Comparison of ENCODE assay signal across 22 cellular contexts in genomic region chr16:3142770-3143169, GRCh38. TPM values are rescaled to one million over a fixed set of nuclear protein-coding genes. Genes with fewer than 3 reads are reported as not detected.
DNase-seq lines count a peak whose midpoint lies in the region; ATAC-seq, FAIRE-seq and TF ChIP-seq lines count a peak whose summit lies in the region.
"Had no signal": no experiment of that assay in that cellular context is flagged by ENCODE, and none has a peak within 500 bp of the region (broad histone marks: within the 10 kb centered on the region; RNA-seq: fewer than 3 reads in every experiment).

No MANE protein-coding gene starts in this region.

- no peak overlapping the region for H3K9ac ChIP-seq in HepG2 (ENCODE audit: insufficient read depth, low read depth, low read length)
- H3K9ac ChIP-seq: KMS-11 had no signal

- no peak for TF ChIP-seq POLR2A in right lobe of liver (IDR thresholded peaks at IDR 0.05)
- TF ChIP-seq POLR2A in HepG2 (IDR thresholded peaks at IDR 0.05; ENCODE audit: insufficient read depth in 1 of 2, low read depth in 2 of 2, low read length in 2 of 2), result no peak

- no peak overlapping the region for H2AFZ ChIP-seq in HepG2 (ENCODE audit: low read length)

- CTCF ChIA-PET in HepG2 (lab: Yijun Ruan, JAX; ENCODE audit: low intra/inter-chr PET ratio, low total read pairs), result no interaction called here

- H3K4me2 ChIP-seq in HepG2 (ENCODE audit: low read depth, low read length), result no peak overlapping the region
- H3K4me2 ChIP-seq: KMS-11 had no signal

- peak overlapping the region in 2 of 3 donors; percentile 92 to 98 for H3K27ac ChIP-seq in right lobe of liver
- no peak overlapping the region for H3K27ac ChIP-seq in HepG2 (ENCODE audit: extremely low read length, insufficient read depth, low read length)
- H3K27ac ChIP-seq in lower lobe of right lung, result no peak overlapping the region
- peak overlapping the region; percentile 96 for H3K27ac ChIP-seq in psoas muscle
- no peak overlapping the region for H3K27ac ChIP-seq in SJCRH30
- H3K27ac ChIP-seq: KMS-11, SJSA1 had no signal

- H3K27me3 ChIP-seq in right lobe of liver (no peaks in the 10 kb centered on the region), HepG2 (ENCODE audit: control insufficient read depth in 1 of 2, insufficient read depth in 2 of 2, low read length in 2 of 2) (peaks cover 0 to 12% of the 10 kb centered on the region in 2 experiments; a peak in 1 of 5 replicates), lower lobe of right lung (ENCODE audit: low read depth) (no peaks in the 10 kb centered on the region), psoas muscle (ENCODE audit: insufficient read depth in 3 of 3, low read length in 2 of 3) (no peaks in the 10 kb centered on the region), SJCRH30 (peaks cover 3% of the 10 kb centered on the region; the same call in 1 of the 2 replicates)
- H3K27me3 ChIP-seq: SJSA1 had no signal

- FAIRE-seq in HepG2 (lab: Jason Lieb, UNC), result no peak

- intact Hi-C loops in right lobe of liver (cut with DNase I), result no loop called here
- intact Hi-C loops in HepG2 (cut with micrococcal nuclease; ENCODE audit: unreplicated experiment), result no loop called here
- intact Hi-C loops in lower lobe of right lung (cut with DNase I), result no loop called here
- intact Hi-C loops in psoas muscle (cut with DNase I), result no loop called here

- WGBS in right lobe of liver (ENCODE audit: insufficient coverage, low coverage, low lambda C conversion rate, missing lambda C conversion rate), result 100% methylated on average over 1 of the region's 13 CpGs
- 94% methylated on average over 10 of the region's 13 CpGs for WGBS in HepG2 (ENCODE audit: low lambda C conversion rate)
- 30 to 48% (median 33%) methylated on average over 13 of the region's 13 CpGs for WGBS in psoas muscle, 3 donors

- no peak for ATAC-seq in right lobe of liver
- ATAC-seq in HepG2, result no peak
- ATAC-seq in lower lobe of right lung, result no peak
- ATAC-seq in psoas muscle, result peak; percentile 9 to 46 (median 24)

- in situ Hi-C loops in HepG2 (cut with HindIII; ENCODE audit: extremely low pct_ligation_motif_present, low pct_unique_long_range_greater_than_20kb), result no loop called here

- H4K20me1 ChIP-seq in HepG2 (ENCODE audit: insufficient read depth, low read length), result no peaks in the 10 kb centered on the region

- TF ChIP-seq RAD21 in HepG2 (CRISPR knock-in tag; IDR thresholded peaks at IDR 0.05), result no peak

- DNase-seq in right lobe of liver (no peak), HepG2 (ENCODE audit: low spot score) (no peak), lower lobe of right lung (peak; percentile 42), psoas muscle (peak; percentile 27 to 63), iPS-NIHi7 (ENCODE audit: extremely low spot score) (no peak), NCI-H2196 (lab: John Stamatoyannopoulos, UW; ENCODE audit: unreplicated experiment) (no peak), SJCRH30 (no peak)
- DNase-seq: CD4-positive, CD25-positive, alpha-beta regulatory T cell; COR-L47; DMS79 treated with DMSO at 0.1 percent for 48 hours; NCI-H1092 treated with DMSO at 0.1 percent for 48 hours; NCI-H1436 treated with DMSO at 0.1 percent for 48 hours; NCI-H1930; NCI-H2227 treated with DMSO at 0.1 percent for 48 hours; NCI-H510A; NCI-H748 treated with DMSO at 0.1 percent for 48 hours; SW 1271 had no signal

- no peak for TF ChIP-seq CTCF in right lobe of liver (IDR thresholded peaks at IDR 0.05)
- TF ChIP-seq CTCF in HepG2 (CRISPR knock-in tag; IDR thresholded peaks at IDR 0.05), result no peak
- TF ChIP-seq CTCF in lower lobe of right lung (IDR thresholded peaks at IDR 0.05), result no peak
- TF ChIP-seq CTCF in psoas muscle (IDR thresholded peaks at IDR 0.05), result no peak

- H3K9me3 ChIP-seq in right lobe of liver (no peaks in the 10 kb centered on the region), HepG2 (ENCODE audit: low read length) (no peaks in the 10 kb centered on the region), lower lobe of right lung (no peaks in the 10 kb centered on the region), psoas muscle (no peaks in the 10 kb centered on the region), SJCRH30 (replicated peaks) (no peaks in the 10 kb centered on the region)
- H3K9me3 ChIP-seq: SJSA1 had no signal

- POLR2A ChIA-PET in HepG2 (lab: Yijun Ruan, JAX), result no interaction called here

- H3K4me1 ChIP-seq in right lobe of liver (peaks cover 0 to 20% (median 7%) of the 10 kb centered on the region in 4 donors), HepG2 (ENCODE audit: insufficient read depth, low read length) (peaks cover 45% of the 10 kb centered on the region), lower lobe of right lung (no peaks in the 10 kb centered on the region), psoas muscle (peaks cover 26% of the 10 kb centered on the region), SJCRH30 (peaks cover 12% of the 10 kb centered on the region; the same call in 1 of the 2 replicates)
- H3K4me1 ChIP-seq: SJSA1 had no signal

- H3K4me3 ChIP-seq in right lobe of liver (no peak overlapping the region), HepG2 (replicated peaks in 1 of 3; ENCODE audit: insufficient read depth in 1 of 3, low read depth in 2 of 3, low read length in 3 of 3) (no peak overlapping the region), lower lobe of right lung (no peak overlapping the region), psoas muscle (peak overlapping the region; percentile 61), SJCRH30 (no peak overlapping the region)
- H3K4me3 ChIP-seq: SJSA1 had no signal

- peaks cover 0 to 6% (median 0%) of the 10 kb centered on the region in 4 donors for H3K36me3 ChIP-seq in right lobe of liver
- no peaks in the 10 kb centered on the region for H3K36me3 ChIP-seq in HepG2 (replicated peaks in 1 of 2; ENCODE audit: control insufficient read depth in 1 of 2, insufficient read depth in 2 of 2, low read length in 2 of 2)
- H3K36me3 ChIP-seq in lower lobe of right lung, result peaks cover 41% of the 10 kb centered on the region
- H3K36me3 ChIP-seq in psoas muscle (ENCODE audit: insufficient read depth in 1 of 2, low read depth in 1 of 2), result peaks cover 0 to 31% of the 10 kb centered on the region in 2 donors
- no peaks in the 10 kb centered on the region; the same call in 1 of the 2 replicates for H3K36me3 ChIP-seq in SJCRH30

- TF ChIP-seq EP300 in HepG2 (IDR thresholded peaks at IDR 0.05; ENCODE audit: low read depth in 2 of 2, low read length in 2 of 2), result no peak
- TF ChIP-seq EP300 in HepG2 (CRISPR knock-in tag; IDR thresholded peaks at IDR 0.05; ENCODE audit: borderline replicate concordance), result no peak

- no TSS peak for BruUV-seq in HepG2 (replicated peaks; lab: Mats Ljungman, UMichigan)

- no peaks in the 10 kb centered on the region for H3K79me2 ChIP-seq in HepG2 (ENCODE audit: insufficient read depth, low read length)

RNA-seq across cellular contexts. Expression of gene ZNF213, which starts 7.9 kb away (rescaled TPM):
- total RNA-seq in right lobe of liver (1 to 10 TPM; 1.3 to 4.4 (median 1.7) TPM), HepG2 (2016; rRNA removed; fragmentation: Illumina TruSeq; extraction: Trizol) (0.97 and 1.2 TPM in 2 replicates), lower lobe of right lung (10.2 TPM), psoas muscle (10 to 100 TPM in 1 of 4 donors, 1 to 10 TPM in 3; 8.1 to 11.6 (median 9.2) TPM)
- total RNA-seq in HepG2 (2016; cell fraction: cytosol; rRNA removed; fragmentation: Illumina TruSeq; extraction: Trizol; ENCODE audit: low read depth), result 0.51 and 0.71 TPM in 2 replicates
- 0.78 and 0.92 TPM in 2 replicates for total RNA-seq in HepG2 (2016; cell fraction: insoluble cytoplasmic fraction; rRNA removed; fragmentation: Illumina TruSeq; extraction: Trizol)
- total RNA-seq in HepG2 (2016; cell fraction: membrane; rRNA removed; fragmentation: Illumina TruSeq; extraction: Trizol), result 1.7 and 2.6 TPM in 2 replicates
- total RNA-seq in HepG2 (2016; cell fraction: nucleus; rRNA removed; fragmentation: Illumina TruSeq; extraction: Trizol), result 0.78 and 1.0 TPM in 2 replicates
- polyA plus RNA-seq in HepG2 (2011; rRNA removed) (0.59 and 0.77 TPM in 2 replicates), psoas muscle (10 to 100 TPM in 2 of 3 donors, 1 to 10 TPM in 1; 7.9 to 19.1 (median 18.9) TPM)
- polyA plus RNA-seq in HepG2 (2011; cell fraction: cytosol; rRNA removed), result 0.38 and 0.42 TPM in 2 replicates
- 1.5 and 1.7 TPM in 2 replicates for polyA plus RNA-seq in HepG2 (2011; cell fraction: nucleus; rRNA removed)
- polyA plus RNA-seq in HepG2 (2012), result 2.8 and 3.3 TPM in 2 replicates
- 1.4 and 1.9 TPM in 2 replicates for polyA plus RNA-seq in HepG2 (2016; cell fraction: cytosol; fragmentation: Illumina TruSeq; extraction: Trizol; ENCODE audit: low read depth)
- polyA plus RNA-seq in HepG2 (2016; cell fraction: insoluble cytoplasmic fraction; fragmentation: Illumina TruSeq; extraction: Trizol; ENCODE audit: low read depth), result 2.2 and 3.9 TPM in 2 replicates
- polyA plus RNA-seq in HepG2 (2016; cell fraction: membrane; fragmentation: Illumina TruSeq; extraction: Trizol; ENCODE audit: low read depth), result 3.0 and 3.5 TPM in 2 replicates
- 2.6 and 3.8 TPM in 2 replicates for polyA plus RNA-seq in HepG2 (2016; cell fraction: nucleus; fragmentation: Illumina TruSeq; extraction: Trizol; ENCODE audit: insufficient read depth, low read depth)
- polyA minus RNA-seq in HepG2 (2011; rRNA and poly(A)+ RNA removed; ENCODE audit: low replicate concordance), result 1.5 and 2.3 TPM in 2 replicates
- 2.1 and 2.5 TPM in 2 replicates for polyA minus RNA-seq in HepG2 (2011; cell fraction: cytosol; rRNA and poly(A)+ RNA removed)
- 0.26 and 0.50 TPM in 2 replicates for polyA minus RNA-seq in HepG2 (2011; cell fraction: nucleus; rRNA and poly(A)+ RNA removed)
- total RNA-seq in SJCRH30 (2014; rRNA removed; shearing (Covaris generic)), result 2.5 and 3.0 TPM in 2 replicates

RNA-seq across cellular contexts. Expression of gene ZNF205, which starts 30.4 kb away (rescaled TPM):
- total RNA-seq in right lobe of liver (1 to 10 TPM; 4.0 to 8.4 (median 5.4) TPM), HepG2 (2016; rRNA removed; fragmentation: Illumina TruSeq; extraction: Trizol) (6.7 and 10.2 TPM in 2 replicates), lower lobe of right lung (11.9 TPM), psoas muscle (1 to 10 TPM; 1.8 to 4.1 (median 1.9) TPM)
- total RNA-seq in HepG2 (2016; cell fraction: cytosol; rRNA removed; fragmentation: Illumina TruSeq; extraction: Trizol; ENCODE audit: low read depth), result 5.8 and 5.9 TPM in 2 replicates
- total RNA-seq in HepG2 (2016; cell fraction: insoluble cytoplasmic fraction; rRNA removed; fragmentation: Illumina TruSeq; extraction: Trizol), result 6.7 and 10.6 TPM in 2 replicates
- 12.3 and 12.5 TPM in 2 replicates for total RNA-seq in HepG2 (2016; cell fraction: membrane; rRNA removed; fragmentation: Illumina TruSeq; extraction: Trizol)
- total RNA-seq in HepG2 (2016; cell fraction: nucleus; rRNA removed; fragmentation: Illumina TruSeq; extraction: Trizol), result 5.2 and 5.8 TPM in 2 replicates
- polyA plus RNA-seq in HepG2 (2011; rRNA removed) (5.8 and 6.5 TPM in 2 replicates), psoas muscle (1 to 10 TPM; 1.9 to 5.4 (median 4.6) TPM)
- 5.0 and 9.9 TPM in 2 replicates for polyA plus RNA-seq in HepG2 (2011; cell fraction: cytosol; rRNA removed)
- polyA plus RNA-seq in HepG2 (2011; cell fraction: nucleus; rRNA removed), result 22.3 and 26.1 TPM in 2 replicates
- 4.5 and 5.5 TPM in 2 replicates for polyA plus RNA-seq in HepG2 (2012)
- polyA plus RNA-seq in HepG2 (2016; cell fraction: cytosol; fragmentation: Illumina TruSeq; extraction: Trizol; ENCODE audit: low read depth), result 6.1 and 6.3 TPM in 2 replicates
- polyA plus RNA-seq in HepG2 (2016; cell fraction: insoluble cytoplasmic fraction; fragmentation: Illumina TruSeq; extraction: Trizol; ENCODE audit: low read depth), result 7.6 and 8.3 TPM in 2 replicates
- polyA plus RNA-seq in HepG2 (2016; cell fraction: membrane; fragmentation: Illumina TruSeq; extraction: Trizol; ENCODE audit: low read depth), result 8.5 and 10.4 TPM in 2 replicates
- polyA plus RNA-seq in HepG2 (2016; cell fraction: nucleus; fragmentation: Illumina TruSeq; extraction: Trizol; ENCODE audit: insufficient read depth, low read depth), result 13.2 and 13.4 TPM in 2 replicates
- polyA minus RNA-seq in HepG2 (2011; rRNA and poly(A)+ RNA removed; ENCODE audit: low replicate concordance), result 4.4 and 7.4 TPM in 2 replicates
- 2.8 and 3.6 TPM in 2 replicates for polyA minus RNA-seq in HepG2 (2011; cell fraction: cytosol; rRNA and poly(A)+ RNA removed)
- 1.4 and 2.7 TPM in 2 replicates for polyA minus RNA-seq in HepG2 (2011; cell fraction: nucleus; rRNA and poly(A)+ RNA removed)
- 12.9 and 13.7 TPM in 2 replicates for total RNA-seq in SJCRH30 (2014; rRNA removed; shearing (Covaris generic))
- total RNA-seq: CD4-positive, CD25-positive, alpha-beta regulatory T cell had no signal
- polyA plus RNA-seq: CD4-positive, CD25-positive, alpha-beta regulatory T cell had no signal

RNA-seq across cellular contexts. Expression of gene ZSCAN10, which starts 43.7 kb away (rescaled TPM):
- total RNA-seq in right lobe of liver (not detected), HepG2 (2016; rRNA removed; fragmentation: Illumina TruSeq; extraction: Trizol) (not detected in 2 replicates), lower lobe of right lung (not detected), psoas muscle (under 1 TPM in 1 of 4 donors, not detected in 3; 0.16 TPM)
- not detected in 2 replicates for total RNA-seq in HepG2 (2016; cell fraction: cytosol; rRNA removed; fragmentation: Illumina TruSeq; extraction: Trizol; ENCODE audit: low read depth)
- 0.06 TPM in 1 of 2 replicates, not detected in the other for total RNA-seq in HepG2 (2016; cell fraction: insoluble cytoplasmic fraction; rRNA removed; fragmentation: Illumina TruSeq; extraction: Trizol)
- total RNA-seq in HepG2 (2016; cell fraction: membrane; rRNA removed; fragmentation: Illumina TruSeq; extraction: Trizol), result not detected in 2 replicates
- total RNA-seq in HepG2 (2016; cell fraction: nucleus; rRNA removed; fragmentation: Illumina TruSeq; extraction: Trizol), result 0.16 TPM in 1 of 2 replicates, not detected in the other
- polyA plus RNA-seq in HepG2 (2011; rRNA removed) (not detected in 2 replicates), psoas muscle (under 1 TPM in 1 of 3 donors, not detected in 2; 0.07 TPM)
- polyA plus RNA-seq in HepG2 (2011; cell fraction: cytosol; rRNA removed), result 0.04 TPM in 1 of 2 replicates, not detected in the other
- polyA plus RNA-seq in HepG2 (2011; cell fraction: nucleus; rRNA removed), result 0.31 and 0.82 TPM in 2 replicates
- 0.11 and 0.17 TPM in 2 replicates for polyA plus RNA-seq in HepG2 (2012)
- polyA plus RNA-seq in HepG2 (2016; cell fraction: cytosol; fragmentation: Illumina TruSeq; extraction: Trizol; ENCODE audit: low read depth), result not detected in 2 replicates
- polyA plus RNA-seq in HepG2 (2016; cell fraction: insoluble cytoplasmic fraction; fragmentation: Illumina TruSeq; extraction: Trizol; ENCODE audit: low read depth), result 0.16 TPM in 1 of 2 replicates, not detected in the other
- not detected in 2 replicates for polyA plus RNA-seq in HepG2 (2016; cell fraction: membrane; fragmentation: Illumina TruSeq; extraction: Trizol; ENCODE audit: low read depth)
- polyA plus RNA-seq in HepG2 (2016; cell fraction: nucleus; fragmentation: Illumina TruSeq; extraction: Trizol; ENCODE audit: insufficient read depth, low read depth), result not detected in 2 replicates
- not detected in 2 replicates for polyA minus RNA-seq in HepG2 (2011; rRNA and poly(A)+ RNA removed; ENCODE audit: low replicate concordance)
- polyA minus RNA-seq in HepG2 (2011; cell fraction: cytosol; rRNA and poly(A)+ RNA removed), result not detected in 2 replicates
- polyA minus RNA-seq in HepG2 (2011; cell fraction: nucleus; rRNA and poly(A)+ RNA removed), result not detected in 2 replicates
- 0.73 and 0.76 TPM in 2 replicates for total RNA-seq in SJCRH30 (2014; rRNA removed; shearing (Covaris generic))
- total RNA-seq: HT1080, SJSA1 had no signal
- polyA plus RNA-seq: BJ; CD4-positive, CD25-positive, alpha-beta regulatory T cell had no signal

RNA-seq across cellular contexts. Expression of gene OR1F1, which starts 45.2 kb away (rescaled TPM):
- total RNA-seq in right lobe of liver, result not detected
- total RNA-seq in HepG2 (2016; rRNA removed; fragmentation: Illumina TruSeq; extraction: Trizol), result not detected in 2 replicates
- not detected in 2 replicates for total RNA-seq in HepG2 (2016; cell fraction: cytosol; rRNA removed; fragmentation: Illumina TruSeq; extraction: Trizol; ENCODE audit: low read depth)
- 0.15 TPM in 1 of 2 replicates, not detected in the other for total RNA-seq in HepG2 (2016; cell fraction: insoluble cytoplasmic fraction; rRNA removed; fragmentation: Illumina TruSeq; extraction: Trizol)
- not detected in 2 replicates for total RNA-seq in HepG2 (2016; cell fraction: membrane; rRNA removed; fragmentation: Illumina TruSeq; extraction: Trizol)
- not detected in 2 replicates for total RNA-seq in HepG2 (2016; cell fraction: nucleus; rRNA removed; fragmentation: Illumina TruSeq; extraction: Trizol)
- polyA plus RNA-seq in HepG2 (2011; rRNA removed), result 0.90 and 0.97 TPM in 2 replicates
- 0.94 and 1.1 TPM in 2 replicates for polyA plus RNA-seq in HepG2 (2011; cell fraction: cytosol; rRNA removed)
- polyA plus RNA-seq in HepG2 (2011; cell fraction: nucleus; rRNA removed), result 0.88 and 1.3 TPM in 2 replicates
- polyA plus RNA-seq in HepG2 (2012), result 0.25 and 0.40 TPM in 2 replicates
- polyA plus RNA-seq in HepG2 (2016; cell fraction: cytosol; fragmentation: Illumina TruSeq; extraction: Trizol; ENCODE audit: low read depth), result not detected in 2 replicates
- not detected in 2 replicates for polyA plus RNA-seq in HepG2 (2016; cell fraction: insoluble cytoplasmic fraction; fragmentation: Illumina TruSeq; extraction: Trizol; ENCODE audit: low read depth)
- polyA plus RNA-seq in HepG2 (2016; cell fraction: membrane; fragmentation: Illumina TruSeq; extraction: Trizol; ENCODE audit: low read depth), result not detected in 2 replicates
- 0.53 TPM in 1 of 2 replicates, not detected in the other for polyA plus RNA-seq in HepG2 (2016; cell fraction: nucleus; fragmentation: Illumina TruSeq; extraction: Trizol; ENCODE audit: insufficient read depth, low read depth)
- polyA minus RNA-seq in HepG2 (2011; rRNA and poly(A)+ RNA removed; ENCODE audit: low replicate concordance), result 4.7 and 5.0 TPM in 2 replicates
- 0.69 TPM in 1 of 2 replicates, not detected in the other for polyA minus RNA-seq in HepG2 (2011; cell fraction: cytosol; rRNA and poly(A)+ RNA removed)
- 0.64 TPM in 1 of 2 replicates, not detected in the other for polyA minus RNA-seq in HepG2 (2011; cell fraction: nucleus; rRNA and poly(A)+ RNA removed)
- total RNA-seq in lower lobe of right lung, result not detected
- total RNA-seq in psoas muscle, result not detected
- polyA plus RNA-seq in psoas muscle, result not detected
- total RNA-seq in SJCRH30 (2014; rRNA removed; shearing (Covaris generic)), result 0.47 TPM in 1 of 2 replicates, not detected in the other
- total RNA-seq: CD4-positive, CD25-positive, alpha-beta regulatory T cell; H7; HT1080; SJSA1 had no signal

Comparison
In these comparisons a context has a peak if more than half of its experiments do, and no peak if none do; other contexts are left out.
1. H3K27ac ChIP-seq: peak in right lobe of liver (2 of 3) and psoas muscle (single experiment); none in HepG2 (single experiment), lower lobe of right lung (single experiment) and SJCRH30 (single experiment).
2. ATAC-seq: peak in psoas muscle (4 of 4); none in right lobe of liver (0 of 4), HepG2 (single experiment) and lower lobe of right lung (0 of 2).
3. DNase-seq: peak in lower lobe of right lung (single experiment) and psoas muscle (2 of 2); none in right lobe of liver (0 of 3), HepG2 (single experiment), iPS-NIHi7 (single experiment), NCI-H2196 (single experiment) and SJCRH30 (0 of 2).